In genomic region chr6:46648869-46649488, GRCh38 we compare ENCODE assay signal across 15 cellular contexts. TPM values are rescaled to one million over a fixed set of nuclear protein-coding genes. Genes with fewer than 3 reads are reported as not detected.
DNase-seq lines count a peak whose midpoint lies in the region; TF ChIP-seq lines count a peak whose summit lies in the region.
"Had no signal": no experiment of that assay in that cellular context is flagged by ENCODE, and none has a peak within 500 bp of the region (broad histone marks: within the 10 kb centered on the region; RNA-seq: fewer than 3 reads in every experiment).

No MANE protein-coding gene starts in this region.

- H3F3A ChIP-seq in DOHH2 (ENCODE audit: control insufficient read depth, insufficient read depth) = peaks cover 4% of the 10 kb centered on the region

- peaks cover 43% of the 10 kb centered on the region for H3K36me3 ChIP-seq in DOHH2 (ENCODE audit: control insufficient read depth, low read length)
- H3K36me3 ChIP-seq in mammary epithelial cell (ENCODE audit: insufficient read depth, low read length) = no peaks in the 10 kb centered on the region
- no peaks in the 10 kb centered on the region for H3K36me3 ChIP-seq in liver (ENCODE audit: control insufficient read depth in 4 of 4, insufficient read depth in 3 of 4, low read depth in 1 of 4, low read length in 3 of 4)
- H3K36me3 ChIP-seq: BLaER1 treated with 17β-estradiol and CSF1 and Interleukin-3, amounts not matched to agents 10 nM and 100 nM; thoracic aorta had no signal

- no peak for TF ChIP-seq CTCF in DOHH2 (IDR thresholded peaks at IDR 0.05; ENCODE audit: low read depth, low read length, poor library complexity, severe bottlenecking)
- no peak for TF ChIP-seq CTCF in mammary epithelial cell (conservative IDR thresholded peaks at IDR 0.05 in 1 of 2, IDR thresholded peaks at IDR 0.05 in 1 of 2; ENCODE audit: extremely low read depth in 1 of 2, insufficient read depth in 1 of 2, low read depth in 1 of 2, low read length in 2 of 2)
- TF ChIP-seq CTCF in liver (IDR thresholded peaks at IDR 0.05; ENCODE audit: low read depth, low read length, missing input control) = no peak

- no peaks in the 10 kb centered on the region for H3K9me2 ChIP-seq in DOHH2 (replicated peaks; ENCODE audit: control insufficient read depth, low read length)

- in situ Hi-C loops in mammary epithelial cell (cut with MboI; ENCODE audit: low sequenced_read_pairs in 2 of 2) = no loop called here

- H3K4me2 ChIP-seq in DOHH2 (ENCODE audit: low read length) (peak overlapping the region; percentile 94), mammary epithelial cell (ENCODE audit: insufficient read depth, low read depth, low read length) (peak overlapping the region; percentile 25)
- H3K4me2 ChIP-seq: BLaER1 treated with 17β-estradiol and CSF1 and Interleukin-3, amounts not matched to agents 10 nM and 100 nM had no signal

- DNase-seq in HT-29 (ENCODE audit: low spot score) = peak; percentile 66
- peak; percentile 38 for DNase-seq in mammary epithelial cell
- no peak for DNase-seq in KG1 (lab: John Stamatoyannopoulos, UW)
- DNase-seq in stimulated activated CD4-positive, alpha-beta T cell treated with anti-CD3 and anti-CD28 coated beads, Interleukin-12 subunit alpha, Interleukin-12 subunit beta, amount 100 ng/mL, for 4 hours = no peak
- no peak for DNase-seq in NCI-H146 treated with DMSO at 0.1 percent for 48 hours (lab: John Stamatoyannopoulos, UW; ENCODE audit: unreplicated experiment)
- DNase-seq: activated CD8-positive, alpha-beta memory T cell treated with anti-CD3 and anti-CD28 coated beads for 24 hours; amniotic stem cell; EL; NCI-H2227 treated with DMSO at 0.1 percent for 48 hours; stimulated activated CD4-positive, alpha-beta T cell treated with anti-CD3 and anti-CD28 coated beads, Interleukin-4, amount 100 ng/mL, for 24 hours had no signal

- H3K79me2 ChIP-seq in DOHH2 (ENCODE audit: control insufficient read depth, low read length) = peaks cover 91% of the 10 kb centered on the region
- H3K79me2 ChIP-seq in mammary epithelial cell (ENCODE audit: insufficient read depth, low read length) = peaks cover 3% of the 10 kb centered on the region

- dilution Hi-C loops in mammary epithelial cell (cut with HindIII; ENCODE audit: low sequenced_read_pairs) = no loop called here

- CTCF ChIA-PET in mammary epithelial cell (lab: Charles Lee; ENCODE audit: low non-redundant PET) = no interaction called here

- H4K20me1 ChIP-seq in DOHH2 (ENCODE audit: control insufficient read depth, insufficient read depth, low read depth, low read length) (no peaks in the 10 kb centered on the region), mammary epithelial cell (ENCODE audit: insufficient read depth, low read length) (no peaks in the 10 kb centered on the region)
- H4K20me1 ChIP-seq: BLaER1 treated with 17β-estradiol and CSF1 and Interleukin-3, amounts not matched to agents 10 nM and 100 nM had no signal

- H3K27ac ChIP-seq in DOHH2 (ENCODE audit: low read depth, low read length) (peak overlapping the region; percentile 76), mammary epithelial cell (ENCODE audit: insufficient read depth, low read depth, low read length) (no peak overlapping the region), liver (ENCODE audit: low read depth in 1 of 2, low read length in 2 of 2) (peak overlapping the region; percentile 43 to 48)
- H3K27ac ChIP-seq: BLaER1 treated with 17β-estradiol and CSF1 and Interleukin-3, amounts not matched to agents 10 nM and 100 nM; thoracic aorta had no signal

- TF ChIP-seq RAD21 in liver (IDR thresholded peaks at IDR 0.05) = no peak

- no TSS peak for BruUV-seq in mammary epithelial cell (replicated peaks; lab: Mats Ljungman, UMichigan)

- H3K9me3 ChIP-seq in DOHH2 (ENCODE audit: control insufficient read depth, insufficient read depth, low read length) (no peaks in the 10 kb centered on the region), mammary epithelial cell (replicated peaks; ENCODE audit: insufficient read depth, low read length) (no peaks in the 10 kb centered on the region), liver (ENCODE audit: control insufficient read depth in 4 of 4, low read length in 3 of 4) (no peaks in the 10 kb centered on the region)
- H3K9me3 ChIP-seq: thoracic aorta had no signal

- no peak overlapping the region for H2AFZ ChIP-seq in mammary epithelial cell (ENCODE audit: low read depth, low read length)

- intact Hi-C loops in mammary epithelial cell (cut with micrococcal nuclease) = no loop called here

- H3K4me1 ChIP-seq in DOHH2 (ENCODE audit: control insufficient read depth, low read length) = peaks cover 57% of the 10 kb centered on the region
- H3K4me1 ChIP-seq in mammary epithelial cell (ENCODE audit: insufficient read depth, low read length) = peaks cover 19% of the 10 kb centered on the region
- peaks cover 7 to 42% (median 25%) of the 10 kb centered on the region in 4 donors for H3K4me1 ChIP-seq in liver (ENCODE audit: control insufficient read depth in 4 of 4, insufficient read depth in 4 of 4, low read length in 3 of 4)

- H3K27me3 ChIP-seq in DOHH2 (ENCODE audit: control insufficient read depth, low read length) = no peaks in the 10 kb centered on the region
- no peaks in the 10 kb centered on the region for H3K27me3 ChIP-seq in mammary epithelial cell (ENCODE audit: insufficient read depth, low read length)
- H3K27me3 ChIP-seq in liver (ENCODE audit: control insufficient read depth in 4 of 4, insufficient read depth in 4 of 4, low read length in 3 of 4) = no peaks in the 10 kb centered on the region

- H3K9ac ChIP-seq in mammary epithelial cell (ENCODE audit: insufficient read depth, low read length) = no peak overlapping the region
- H3K9ac ChIP-seq in liver (ENCODE audit: low read depth in 1 of 2, low read length in 2 of 2) = no peak overlapping the region
- H3K9ac ChIP-seq: BLaER1 treated with 17β-estradiol and CSF1 and Interleukin-3, amounts not matched to agents 10 nM and 100 nM had no signal

- WGBS in mammary epithelial cell (ENCODE audit: low coverage, missing lambda C conversion rate) = 57% methylated on average over 5 of the region's 5 CpGs
- WGBS in liver = 31% methylated on average over 5 of the region's 5 CpGs

- H3K4me3 ChIP-seq in DOHH2 (ENCODE audit: low read length) = peak overlapping the region; percentile 79
- H3K4me3 ChIP-seq in mammary epithelial cell (replicated peaks in 1 of 3; ENCODE audit: insufficient read depth in 1 of 3, low read depth in 2 of 3, low read length in 3 of 3) = no peak overlapping the region
- H3K4me3 ChIP-seq in liver (ENCODE audit: low read depth in 1 of 3, low read length in 3 of 3) = no peak overlapping the region
- H3K4me3 ChIP-seq: BLaER1 treated with 17β-estradiol and CSF1 and Interleukin-3, amounts not matched to agents 10 nM and 100 nM; thoracic aorta had no signal

TF ChIP-seq in liver, 16 proteins besides CTCF, POLR2A, EP300 and RAD21 (continues in another document):
- TF ChIP-seq MAX (IDR thresholded peaks at IDR 0.05) = no peak
- TF ChIP-seq RXRA (IDR thresholded peaks at IDR 0.05) = peak in 1 of 2 donors; percentile 60
- peak; percentile 71 for TF ChIP-seq ATF3 (IDR thresholded peaks at IDR 0.05)
- TF ChIP-seq REST (IDR thresholded peaks at IDR 0.05) = peak; percentile 11
- no peak for TF ChIP-seq EGR1 (IDR thresholded peaks at IDR 0.05; ENCODE audit: low read depth in 2 of 2)
- peak; percentile 55 for TF ChIP-seq SP1 (IDR thresholded peaks at IDR 0.05)
- TF ChIP-seq YY1 (IDR thresholded peaks at IDR 0.05) = peak; percentile 42
- TF ChIP-seq FOXA1 (IDR thresholded peaks at IDR 0.05) = peak; percentile 34

RNA-seq across cellular contexts. Expression of gene CYP39A1, which starts 3.6 kb away (rescaled TPM):
- total RNA-seq in HT-29 (2014; rRNA removed; shearing (Covaris generic)) = 0.94 and 1.3 TPM in 2 replicates
- total RNA-seq in mammary epithelial cell (1 to 10 TPM; 2.4 to 5.2 TPM), liver (10 to 100 TPM; 10.8 to 18.3 TPM)
- polyA plus RNA-seq in mammary epithelial cell (0.65 TPM), liver (10 to 100 TPM; 12.0 to 29.8 TPM)
- polyA minus RNA-seq in mammary epithelial cell = not detected
- total RNA-seq: activated T-helper 2 cell treated with anti-CD3 and anti-CD28 coated beads, Interferon-gamma antibody, Interleukin-2, Interleukin-4, amounts not matched to agents 10 μg/mL and 5 μg/mL and 100 μg/mL, durations not matched to agents 14 hours and 24 hours and 36 hours had no signal

RNA-seq across cellular contexts. Expression of gene SLC25A27, which starts 3.8 kb away (rescaled TPM):
- 4.6 and 5.8 TPM in 2 replicates for total RNA-seq in HT-29 (2014; rRNA removed; shearing (Covaris generic))
- 10 to 100 TPM; 11.8 to 18.1 TPM for total RNA-seq in mammary epithelial cell
- 3.5 TPM for polyA plus RNA-seq in mammary epithelial cell
- polyA minus RNA-seq in mammary epithelial cell = not detected
- 10 to 100 TPM in 1 of 2 donors, 1 to 10 TPM in 1; 4.8 to 24.2 TPM for total RNA-seq in liver
- polyA plus RNA-seq in liver = 1 to 10 TPM; 2.5 to 5.0 TPM

RNA-seq across cellular contexts. Expression of gene TDRD6, which starts 38.7 kb away (rescaled TPM):
- total RNA-seq in HT-29 (2014; rRNA removed; shearing (Covaris generic)) = not detected in 2 replicates
- total RNA-seq in mammary epithelial cell = under 1 TPM; 0.09 to 0.50 TPM
- 0.01 TPM for polyA plus RNA-seq in mammary epithelial cell
- 0.52 TPM for polyA minus RNA-seq in mammary epithelial cell
- total RNA-seq in liver = 1 to 10 TPM in 1 of 2 donors, under 1 TPM in 1; 0.09 to 2.0 TPM
- under 1 TPM; 0.07 to 0.97 TPM for polyA plus RNA-seq in liver
- total RNA-seq: activated T-helper 2 cell treated with anti-CD3 and anti-CD28 coated beads, Interferon-gamma antibody, Interleukin-2, Interleukin-4, amounts not matched to agents 10 μg/mL and 5 μg/mL and 100 μg/mL, durations not matched to agents 14 hours and 24 hours and 36 hours had no signal

Comparison
In these comparisons a context has a peak if more than half of its experiments do, and no peak if none do; other contexts are left out.
1. DNase-seq: peak in HT-29 (single experiment) and mammary epithelial cell (single experiment); none in KG1 (single experiment), stimulated activated CD4-positive, alpha-beta T cell treated with anti-CD3 and anti-CD28 coated beads, Interleukin-12 subunit alpha, Interleukin-12 subunit beta, amount 100 ng/mL, for 4 hours (single experiment) and NCI-H146 treated with DMSO at 0.1 percent for 48 hours (single experiment).